In genomic region chr6:163243083-163243482, GRCh38 we compare ENCODE assay signal across 23 cellular contexts.
A peak's percentile ranks its signal among the peaks of the same experiment; 100 is the strongest.
DNase-seq lines count a peak whose midpoint lies in the region; ATAC-seq and TF ChIP-seq lines count a peak whose summit lies in the region.
"Had no signal": no experiment of that assay in that cellular context is flagged by ENCODE, and none has a peak within 500 bp of the region (broad histone marks: within the 10 kb centered on the region; RNA-seq: fewer than 3 reads in every experiment).

No MANE protein-coding gene starts in this region.

- peak in 51 of 56 donors; percentile 37 to 93 (median 75) for DNase-seq in amygdala (lab: John Stamatoyannopoulos, UW)
- DNase-seq in Right ventricle myocardium superior, result peak; percentile 56
- peak; percentile 93 for DNase-seq in medulla oblongata (ENCODE audit: extremely low spot score)
- peak; percentile 94 for DNase-seq in superior temporal gyrus (ENCODE audit: extremely low spot score)
- DNase-seq in stimulated activated CD4-positive, alpha-beta T cell treated with anti-CD3 and anti-CD28 coated beads, Interleukin-12 subunit alpha, Interleukin-12 subunit beta, amount 100 ng/mL, for 4 hours, result no peak
- DNase-seq in BE2C, result no peak
- DNase-seq in activated effector memory CD4-positive, alpha-beta T cell treated with Interleukin-2 at 50 U/mL for 16 hours, result no peak
- no peak for DNase-seq in T-helper 1 cell
- DNase-seq: activated CD4-positive, alpha-beta T cell treated with anti-CD3 and anti-CD28 coated beads for 48 hours; activated naive CD4-positive, alpha-beta T cell treated with Interleukin-2 at 50 U/mL for 16 hours; activated T-cell treated with anti-CD3 and anti-CD28 coated beads, Interleukin-2, amount 50 U/mL, for 4 hours; adrenal gland; DND-41; MV-4-11; naive thymus-derived CD4-positive, alpha-beta T cell; NCI-H1694 treated with DMSO at 0.1 percent for 48 hours; NCI-H524 treated with DMSO at 0.1 percent for 48 hours; NK-92 treated with Interleukin-12 subunit alpha and Interleukin-12 subunit beta, amount 100 ng/mL, for 24 hours; sigmoid colon; T-helper 17 cell; uterus had no signal

- H3K4me3 ChIP-seq in BE2C (ENCODE audit: low read depth, low read length), result no peak overlapping the region
- H3K4me3 ChIP-seq: adrenal gland, GM12878, HAP-1, sigmoid colon, uterus had no signal

- H3K36me3 ChIP-seq in BE2C, result no peaks in the 10 kb centered on the region
- H3K36me3 ChIP-seq: adrenal gland, HAP-1, sigmoid colon, uterus had no signal

- peak; percentile 85 for ATAC-seq in Right ventricle myocardium superior (ENCODE audit: poor library complexity)
- ATAC-seq: activated T-cell treated with anti-CD3 and anti-CD28 coated beads, Interleukin-2, amount 50 U/mL, for 4 hours; GM12878; naive thymus-derived CD4-positive, alpha-beta T cell; T-helper 17 cell had no signal

- intact Hi-C loops in Right ventricle myocardium superior (cut with DNase I), result no loop called here

- H3K4me1 ChIP-seq in BE2C, result no peaks in the 10 kb centered on the region
- H3K4me1 ChIP-seq: adrenal gland, sigmoid colon, uterus had no signal

- no peaks in the 10 kb centered on the region for H3K27me3 ChIP-seq in BE2C
- H3K27me3 ChIP-seq: adrenal gland, sigmoid colon, uterus had no signal

- H3K9me3 ChIP-seq in BE2C, result no peaks in the 10 kb centered on the region
- H3K9me3 ChIP-seq: adrenal gland, HAP-1, sigmoid colon, uterus had no signal

- no peak for TF ChIP-seq CTCF in BE2C (IDR thresholded peaks at IDR 0.05; ENCODE audit: low read depth, low read length)

Comparison
In these comparisons a context has a peak if more than half of its experiments do, and no peak if none do; other contexts are left out.
1. DNase-seq: peak in amygdala (51 of 56), Right ventricle myocardium superior (single experiment), medulla oblongata (single experiment) and superior temporal gyrus (single experiment); none in stimulated activated CD4-positive, alpha-beta T cell treated with anti-CD3 and anti-CD28 coated beads, Interleukin-12 subunit alpha, Interleukin-12 subunit beta, amount 100 ng/mL, for 4 hours (single experiment), BE2C (single experiment), activated effector memory CD4-positive, alpha-beta T cell treated with Interleukin-2 at 50 U/mL for 16 hours (single experiment) and T-helper 1 cell (0 of 5).